ENCODE assay signal across 8 cellular contexts in the genomic region with DNA sequence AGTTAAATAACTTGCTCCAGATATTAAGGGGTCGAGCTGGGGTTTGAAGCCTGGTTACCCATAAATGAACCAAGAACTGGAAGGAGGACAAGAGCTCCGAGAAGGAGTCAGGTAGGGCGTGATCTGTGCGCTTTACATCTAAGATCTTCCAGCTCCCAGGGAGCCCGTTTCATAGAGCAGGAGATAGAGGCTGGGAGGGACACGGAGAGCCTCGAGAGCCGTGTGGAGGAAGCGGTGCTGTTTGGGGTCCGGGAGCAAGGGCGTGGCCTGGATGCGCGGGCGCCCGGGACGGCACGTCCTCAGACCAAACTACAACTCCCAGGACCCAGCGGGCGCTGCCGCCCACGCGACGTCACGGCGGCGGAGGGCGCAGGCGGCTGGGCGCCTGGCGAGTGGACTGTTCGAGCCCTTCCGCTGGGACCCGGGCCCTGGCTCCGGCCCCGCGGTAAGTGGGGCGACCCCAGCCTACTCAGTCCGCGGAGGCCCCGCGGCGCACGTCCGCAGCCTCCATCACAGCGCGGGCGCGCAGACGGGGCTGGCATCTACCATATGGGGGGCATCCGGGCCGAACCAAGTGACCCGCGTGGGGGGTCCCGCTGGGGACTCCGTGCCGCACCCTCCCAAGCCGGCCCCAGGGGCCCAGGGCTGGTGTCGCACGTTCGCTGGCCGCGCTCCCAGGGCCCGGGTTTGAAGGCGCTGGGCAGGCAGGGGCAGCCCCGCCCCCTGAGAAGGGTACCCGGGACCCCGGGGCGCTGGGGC. TPM values are rescaled to one million over a fixed set of nuclear protein-coding genes. Genes with fewer than 3 reads are reported as not detected.
DNase-seq lines count a peak whose midpoint lies in the region; ATAC-seq lines count a peak whose summit lies in the region.

A gene (plus strand): TSS at position 352 of the 759 bp plus-strand sequence. CDS start 838 bp downstream, outside the sequence.

- H3K9ac ChIP-seq in mucosa of stomach (ENCODE audit: low read length), result peak within 1 kb of the TSS; percentile 87

- H3K4me3 ChIP-seq in esophagus (ENCODE audit: low read depth in 1 of 2, low read length in 2 of 2) (peak within 1 kb of the TSS; percentile 65 to 94), mucosa of stomach (ENCODE audit: low read length) (peak within 1 kb of the TSS; percentile 36)

- no peaks in the 10 kb centered on the region for H3K27me3 ChIP-seq in esophagus (ENCODE audit: control insufficient read depth in 1 of 2, insufficient read depth in 2 of 2, low read length in 2 of 2)
- no peaks in the 10 kb centered on the region for H3K27me3 ChIP-seq in mucosa of stomach (ENCODE audit: control insufficient read depth, insufficient read depth, low read length)

- peak; percentile 80 for ATAC-seq in GM19463 (IDR thresholded peaks at IDR 0.05; ENCODE audit: unreplicated experiment)

- peak within 1 kb of the TSS; percentile 70 to 88 for H3K27ac ChIP-seq in esophagus (ENCODE audit: low read depth in 2 of 2, low read length in 1 of 2)

- H3K4me1 Mint-ChIP-seq in activated T-cell treated with anti-CD3 and anti-CD28 coated beads, Interleukin-2, amount 50 U/mL, for 24 hours (ENCODE audit: low read depth), result peaks cover 33% of the 10 kb centered on the region

- DNase-seq in COR-L47 (lab: John Stamatoyannopoulos, UW) (peak; percentile 36), HPDE6-E6E7 (ENCODE audit: extremely low spot score) (peak; percentile 65), OCI-M2 (lab: John Stamatoyannopoulos, UW; ENCODE audit: unreplicated experiment) (peak; percentile 31)
- peak; percentile 86 for DNase-seq in activated T-cell treated with anti-CD3 and anti-CD28 coated beads, Interleukin-2, amount 50 U/mL, for 24 hours
- peak; percentile 64 to 73 for DNase-seq in stimulated activated CD8-positive, alpha-beta memory T cell treated with anti-CD3 and anti-CD28 coated beads, Interleukin-7, amount 100 ng/mL, for 48 hours (ENCODE audit: extremely low read depth in 1 of 2, low read depth in 1 of 2)

- peaks cover 3 to 27% of the 10 kb centered on the region in 2 donors for H3K4me1 ChIP-seq in esophagus (ENCODE audit: control insufficient read depth in 2 of 2, insufficient read depth in 2 of 2, low read length in 1 of 2)
- H3K4me1 ChIP-seq in mucosa of stomach (ENCODE audit: control insufficient read depth, insufficient read depth, low read length), result peaks cover 8% of the 10 kb centered on the region

- H3K9me3 Mint-ChIP-seq in activated T-cell treated with anti-CD3 and anti-CD28 coated beads, Interleukin-2, amount 50 U/mL, for 24 hours, result no peaks in the 10 kb centered on the region

- H3K36me3 ChIP-seq in esophagus (ENCODE audit: control insufficient read depth in 2 of 2, insufficient read depth in 2 of 2, low read length in 1 of 2) (peaks cover 12 to 26% of the 10 kb centered on the region in 2 donors), mucosa of stomach (ENCODE audit: control insufficient read depth, insufficient read depth, low read length) (peaks cover 8% of the 10 kb centered on the region)

- 3 to 5% methylated on average over 53 to 68 of the region's 68 CpGs for WGBS in esophagus, 2 donors

- peaks cover 38% of the 10 kb centered on the region for H3K36me3 Mint-ChIP-seq in activated T-cell treated with anti-CD3 and anti-CD28 coated beads, Interleukin-2, amount 50 U/mL, for 24 hours (ENCODE audit: low read depth)

- no peaks in the 10 kb centered on the region for H3K27me3 Mint-ChIP-seq in activated T-cell treated with anti-CD3 and anti-CD28 coated beads, Interleukin-2, amount 50 U/mL, for 24 hours

- peak within 1 kb of the TSS; percentile 76 for H3K4me3 Mint-ChIP-seq in activated T-cell treated with anti-CD3 and anti-CD28 coated beads, Interleukin-2, amount 50 U/mL, for 24 hours

- H3K27ac Mint-ChIP-seq in activated T-cell treated with anti-CD3 and anti-CD28 coated beads, Interleukin-2, amount 50 U/mL, for 24 hours, result peak within 1 kb of the TSS; percentile 90

- H3K9me3 ChIP-seq in esophagus (ENCODE audit: control insufficient read depth in 2 of 2, insufficient read depth in 1 of 2, low read depth in 1 of 2, low read length in 1 of 2) (no peaks in the 10 kb centered on the region), mucosa of stomach (ENCODE audit: control insufficient read depth, low read length) (no peaks in the 10 kb centered on the region)

RNA-seq across cellular contexts. Expression of the gene that starts here (rescaled TPM):
- polyA plus RNA-seq in esophagus, result 10 to 100 TPM; 13.0 to 23.1 TPM

Comparison
In these comparisons a context has a peak if more than half of its experiments do, and no peak if none do; other contexts are left out.
1. Peak in every context shown above with its lines: DNase-seq, ATAC-seq, H3K4me3 ChIP-seq and H3K27ac ChIP-seq.
2. DNase-seq: peak in every context shown above with its lines; median percentile 86 in activated T-cell treated with anti-CD3 and anti-CD28 coated beads, Interleukin-2, amount 50 U/mL, for 24 hours; 68 in stimulated activated CD8-positive, alpha-beta memory T cell treated with anti-CD3 and anti-CD28 coated beads, Interleukin-7, amount 100 ng/mL, for 48 hours; 65 in HPDE6-E6E7; 36 in COR-L47; 31 in OCI-M2.